ENCODE assay signal across 34 cellular contexts in genomic region chr6:144129469-144129868, GRCh38.
"Had no signal": no experiment of that assay in that cellular context is flagged by ENCODE, and none has a peak within 500 bp of the region (broad histone marks: within the 10 kb centered on the region; RNA-seq: fewer than 3 reads in every experiment).

No MANE protein-coding gene starts in this region.

- ATAC-seq: activated CD4-positive, CD25-positive, alpha-beta regulatory T cell treated with anti-CD3 and anti-CD28 coated beads, Interleukin-2, amount 50 U/mL, for 24 hours; activated CD8-positive, alpha-beta memory T cell treated with anti-CD3 and anti-CD28 coated beads, Interleukin-2, amount 10 ng/mL, durations not matched to agents 7 days and 5 days; activated CD8-positive, alpha-beta T cell treated with anti-CD3 and anti-CD28 coated beads, Interleukin-2, amount 10 ng/mL, durations not matched to agents 7 days and 5 days; esophagus mucosa; left cardiac atrium; left ventricle myocardium superior; stimulated activated effector memory CD8-positive, alpha-beta T cell treated with anti-CD3 and anti-CD28 coated beads, Interleukin-12 subunit alpha, Interleukin-12 subunit beta, amount 100 ng/mL, for 72 hours; T-helper 17 cell had no signal

- H3K27me3 ChIP-seq: adrenal gland, ascending aorta, cardiac muscle cell, ovary, sigmoid colon, uterus had no signal

- DNase-seq: activated CD4-positive, alpha-beta T cell treated with anti-CD3 and anti-CD28 coated beads, Interleukin-2, amount 10 ng/mL, durations not matched to agents 7 days and 5 days; activated CD8-positive, alpha-beta memory T cell treated with anti-CD3 and anti-CD28 coated beads, Interleukin-2, amount 10 ng/mL, durations not matched to agents 7 days and 5 days; activated CD8-positive, alpha-beta T cell treated with anti-CD3 and anti-CD28 coated beads, Interleukin-2, amount 10 ng/mL, durations not matched to agents 7 days and 5 days; activated gamma-delta T cell; activated naive CD4-positive, alpha-beta T cell treated with anti-CD3 and anti-CD28 coated beads, Interleukin-2, amount 50 U/mL, for 16 hours; adrenal gland; cerebellar nuclear complex; foreskin fibroblast; head of caudate nucleus; hippocampal formation; left cardiac atrium; left ventricle myocardium superior; ovary; retina; sigmoid colon; small intestine; stimulated activated CD4-positive, alpha-beta T cell treated with anti-CD3 and anti-CD28 coated beads, Interleukin-4, amount 100 ng/mL, for 24 hours; T-helper 17 cell; T1000; uterus; WERI-Rb-1 had no signal

- H3K27ac ChIP-seq: adrenal gland, ascending aorta, cardiac muscle cell, coronary artery, ovary, prostate gland, sigmoid colon, thoracic aorta, uterus, WERI-Rb-1 had no signal

- H3K27me3 Mint-ChIP-seq: activated CD4-positive, alpha-beta T cell treated with anti-CD3 and anti-CD28 coated beads, Interleukin-2, amount 10 ng/mL, durations not matched to agents 7 days and 5 days had no signal

- H3K9me3 ChIP-seq: adrenal gland, ascending aorta, ovary, prostate gland, sigmoid colon, thoracic aorta, uterus had no signal

- H3K4me3 ChIP-seq: adrenal gland, ascending aorta, cardiac muscle cell, coronary artery, ovary, prostate gland, sigmoid colon, thoracic aorta, uterus had no signal

- H3K27ac Mint-ChIP-seq: activated CD4-positive, alpha-beta T cell treated with anti-CD3 and anti-CD28 coated beads, Interleukin-2, amount 10 ng/mL, durations not matched to agents 7 days and 5 days; activated CD8-positive, alpha-beta memory T cell treated with anti-CD3 and anti-CD28 coated beads, Interleukin-2, amount 10 ng/mL, durations not matched to agents 7 days and 5 days; activated CD8-positive, alpha-beta T cell treated with anti-CD3 and anti-CD28 coated beads, Interleukin-2, amount 10 ng/mL, durations not matched to agents 7 days and 5 days; brain; nephron; T-helper 17 cell; type B pancreatic cell had no signal

- H3K9me3 Mint-ChIP-seq: activated CD4-positive, alpha-beta T cell treated with anti-CD3 and anti-CD28 coated beads, Interleukin-2, amount 10 ng/mL, durations not matched to agents 7 days and 5 days; brain; nephron; stimulated activated effector memory CD8-positive, alpha-beta T cell treated with anti-CD3 and anti-CD28 coated beads, Interleukin-12 subunit alpha, Interleukin-12 subunit beta, amount 100 ng/mL, for 72 hours; stimulated activated naive CD8-positive, alpha-beta T cell treated with anti-CD3 and anti-CD28 coated beads, Interleukin-15, Interleukin-2, amounts not matched to agents 100 ng/mL and 50 ng/mL, for 24 hours; type B pancreatic cell had no signal

- H3K4me3 Mint-ChIP-seq: activated CD4-positive, alpha-beta T cell treated with anti-CD3 and anti-CD28 coated beads, Interleukin-2, amount 10 ng/mL, durations not matched to agents 7 days and 5 days; activated CD8-positive, alpha-beta memory T cell treated with anti-CD3 and anti-CD28 coated beads, Interleukin-2, amount 10 ng/mL, durations not matched to agents 7 days and 5 days; activated CD8-positive, alpha-beta T cell treated with anti-CD3 and anti-CD28 coated beads, Interleukin-2, amount 10 ng/mL, durations not matched to agents 7 days and 5 days; brain; nephron; T-helper 17 cell; type B pancreatic cell had no signal

- H3K36me3 ChIP-seq: adrenal gland, ascending aorta, cardiac muscle cell, ovary, prostate gland, sigmoid colon, thoracic aorta, uterus, WERI-Rb-1 had no signal

- H3K36me3 Mint-ChIP-seq: brain, type B pancreatic cell had no signal

- H3K4me1 ChIP-seq: adrenal gland, prostate gland, sigmoid colon, uterus had no signal

- H3K4me1 Mint-ChIP-seq: brain, nephron had no signal

- FAIRE-seq: keratinocyte, small intestine had no signal
